1 cellular context compared by ENCODE assay signal in genomic region chr3:187295635-187296034, GRCh38.
TF ChIP-seq lines count a peak whose summit lies in the region.

No MANE protein-coding gene starts in this region.

TF ChIP-seq in GM23338, 12 proteins besides CTCF, POLR2A, EP300 and RAD21 (continued from another document):
- TF ChIP-seq REST (IDR thresholded peaks at IDR 0.05; ENCODE audit: unreplicated experiment) = no peak
- TF ChIP-seq, protein P1, sequence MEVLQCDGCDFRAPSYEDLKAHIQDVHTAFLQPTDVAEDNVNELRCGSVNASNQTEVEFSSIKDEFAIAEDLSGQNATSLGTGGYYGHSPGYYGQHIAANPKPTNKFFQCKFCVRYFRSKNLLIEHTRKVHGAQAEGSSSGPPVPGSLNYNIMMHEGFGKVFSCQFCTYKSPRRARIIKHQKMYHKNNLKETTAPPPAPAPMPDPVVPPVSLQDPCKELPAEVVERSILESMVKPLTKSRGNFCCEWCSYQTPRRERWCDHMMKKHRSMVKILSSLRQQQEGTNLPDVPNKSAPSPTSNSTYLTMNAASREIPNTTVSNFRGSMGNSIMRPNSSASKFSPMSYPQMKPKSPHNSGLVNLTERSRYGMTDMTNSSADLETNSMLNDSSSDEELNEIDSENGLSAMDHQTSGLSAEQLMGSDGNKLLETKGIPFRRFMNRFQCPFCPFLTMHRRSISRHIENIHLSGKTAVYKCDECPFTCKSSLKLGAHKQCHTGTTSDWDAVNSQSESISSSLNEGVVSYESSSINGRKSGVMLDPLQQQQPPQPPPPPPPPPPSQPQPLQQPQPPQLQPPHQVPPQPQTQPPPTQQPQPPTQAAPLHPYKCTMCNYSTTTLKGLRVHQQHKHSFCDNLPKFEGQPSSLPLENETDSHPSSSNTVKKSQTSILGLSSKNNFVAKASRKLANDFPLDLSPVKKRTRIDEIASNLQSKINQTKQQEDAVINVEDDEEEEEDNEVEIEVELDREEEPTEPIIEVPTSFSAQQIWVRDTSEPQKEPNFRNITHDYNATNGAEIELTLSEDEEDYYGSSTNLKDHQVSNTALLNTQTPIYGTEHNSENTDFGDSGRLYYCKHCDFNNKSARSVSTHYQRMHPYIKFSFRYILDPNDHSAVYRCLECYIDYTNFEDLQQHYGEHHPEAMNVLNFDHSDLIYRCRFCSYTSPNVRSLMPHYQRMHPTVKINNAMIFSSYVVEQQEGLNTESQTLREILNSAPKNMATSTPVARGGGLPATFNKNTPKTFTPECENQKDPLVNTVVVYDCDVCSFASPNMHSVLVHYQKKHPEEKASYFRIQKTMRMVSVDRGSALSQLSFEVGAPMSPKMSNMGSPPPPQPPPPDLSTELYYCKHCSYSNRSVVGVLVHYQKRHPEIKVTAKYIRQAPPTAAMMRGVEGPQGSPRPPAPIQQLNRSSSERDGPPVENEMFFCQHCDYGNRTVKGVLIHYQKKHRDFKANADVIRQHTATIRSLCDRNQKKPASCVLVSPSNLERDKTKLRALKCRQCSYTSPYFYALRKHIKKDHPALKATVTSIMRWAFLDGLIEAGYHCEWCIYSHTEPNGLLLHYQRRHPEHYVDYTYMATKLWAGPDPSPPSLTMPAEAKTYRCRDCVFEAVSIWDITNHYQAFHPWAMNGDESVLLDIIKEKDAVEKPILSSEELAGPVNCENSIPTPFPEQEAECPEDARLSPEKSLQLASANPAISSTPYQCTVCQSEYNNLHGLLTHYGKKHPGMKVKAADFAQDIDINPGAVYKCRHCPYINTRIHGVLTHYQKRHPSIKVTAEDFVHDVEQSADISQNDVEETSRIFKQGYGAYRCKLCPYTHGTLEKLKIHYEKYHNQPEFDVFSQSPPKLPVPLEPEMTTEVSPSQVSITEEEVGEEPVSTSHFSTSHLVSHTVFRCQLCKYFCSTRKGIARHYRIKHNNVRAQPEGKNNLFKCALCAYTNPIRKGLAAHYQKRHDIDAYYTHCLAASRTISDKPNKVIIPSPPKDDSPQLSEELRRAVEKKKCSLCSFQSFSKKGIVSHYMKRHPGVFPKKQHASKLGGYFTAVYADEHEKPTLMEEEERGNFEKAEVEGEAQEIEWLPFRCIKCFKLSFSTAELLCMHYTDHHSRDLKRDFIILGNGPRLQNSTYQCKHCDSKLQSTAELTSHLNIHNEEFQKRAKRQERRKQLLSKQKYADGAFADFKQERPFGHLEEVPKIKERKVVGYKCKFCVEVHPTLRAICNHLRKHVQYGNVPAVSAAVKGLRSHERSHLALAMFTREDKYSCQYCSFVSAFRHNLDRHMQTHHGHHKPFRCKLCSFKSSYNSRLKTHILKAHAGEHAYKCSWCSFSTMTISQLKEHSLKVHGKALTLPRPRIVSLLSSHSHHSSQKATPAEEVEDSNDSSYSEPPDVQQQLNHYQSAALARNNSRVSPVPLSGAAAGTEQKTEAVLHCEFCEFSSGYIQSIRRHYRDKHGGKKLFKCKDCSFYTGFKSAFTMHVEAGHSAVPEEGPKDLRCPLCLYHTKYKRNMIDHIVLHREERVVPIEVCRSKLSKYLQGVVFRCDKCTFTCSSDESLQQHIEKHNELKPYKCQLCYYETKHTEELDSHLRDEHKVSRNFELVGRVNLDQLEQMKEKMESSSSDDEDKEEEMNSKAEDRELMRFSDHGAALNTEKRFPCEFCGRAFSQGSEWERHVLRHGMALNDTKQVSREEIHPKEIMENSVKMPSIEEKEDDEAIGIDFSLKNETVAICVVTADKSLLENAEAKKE (CRISPR knock-in tag; IDR thresholded peaks at IDR 0.05) = no peak
